ENCODE assay signal across 1 cellular context in genomic region chr6:37105782-37106137, GRCh38.
TF ChIP-seq lines count a peak whose summit lies in the region.

No MANE protein-coding gene starts in this region.

TF ChIP-seq in GM23338, 12 proteins besides CTCF, POLR2A, EP300 and RAD21 (continued from another document):
- TF ChIP-seq REST (IDR thresholded peaks at IDR 0.05; ENCODE audit: unreplicated experiment): no peak
- TF ChIP-seq NANOG (IDR thresholded peaks at IDR 0.05; ENCODE audit: borderline replicate concordance): no peak
- no peak for TF ChIP-seq ZNF462 (CRISPR knock-in tag; IDR thresholded peaks at IDR 0.05)
TF ChIP-seq in GM23338: peak in this region for 0.
